14 cellular contexts compared by ENCODE assay signal in the genomic region with DNA sequence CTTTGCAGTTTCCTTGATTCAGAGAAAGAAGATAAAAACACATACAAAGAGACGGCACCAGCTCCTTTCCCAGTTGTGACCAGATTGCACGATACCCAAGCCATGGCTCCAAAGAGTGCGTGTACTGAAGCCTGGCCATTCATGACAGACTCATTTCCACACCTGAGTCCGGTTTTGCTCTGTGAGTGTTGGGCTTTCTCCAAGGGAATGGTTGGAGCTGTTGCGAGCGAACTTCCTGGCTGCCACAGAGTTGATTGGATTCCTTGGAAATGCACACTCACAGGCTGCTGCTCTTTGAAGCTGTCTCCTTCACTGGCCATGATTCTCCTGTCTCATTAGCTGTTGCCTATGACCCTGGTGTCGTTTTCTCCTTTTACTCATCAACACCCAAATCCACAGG. TPM values are rescaled to one million over a fixed set of nuclear protein-coding genes. Genes with fewer than 3 reads are reported as not detected.
DNase-seq lines count a peak whose midpoint lies in the region; ATAC-seq, FAIRE-seq and TF ChIP-seq lines count a peak whose summit lies in the region.
"Had no signal": no experiment of that assay in that cellular context is flagged by ENCODE, and none has a peak within 500 bp of the region (broad histone marks: within the 10 kb centered on the region; RNA-seq: fewer than 3 reads in every experiment).

No MANE protein-coding gene starts in this region.

- H4K20me1 ChIP-seq in GM12878 (ENCODE audit: control insufficient read depth, insufficient read depth), result no peaks in the 10 kb centered on the region

- H2AFZ ChIP-seq in GM12878 (ENCODE audit: control insufficient read depth, low read depth, low read length), result no peak overlapping the region; the same call in 1 of the 2 replicates

- CTCF ChIA-PET in GM12878 (lab: Yijun Ruan, JAX), result interaction anchor here (1.6 kb wide), 1 partner anchor 48 kb away, joined by 4 read pairs; no protein-coding TSS in a partner anchor
- CTCF ChIA-PET in activated CD8-positive, alpha-beta T cell treated with anti-CD3 and anti-CD28 coated beads, Interleukin-2, amount 10 ng/mL, durations not matched to agents 7 days and 5 days (lab: Charles Lee), result interaction anchor here (0.5 to 1.1 kb wide), 2 partner anchors 22 to 86 kb away, joined by 3 to 5 read pairs; no protein-coding TSS in a partner anchor

- no peak for TF ChIP-seq EP300 in GM12878 (IDR thresholded peaks at IDR 0.05; ENCODE audit: borderline replicate concordance in 1 of 2, control insufficient read depth in 1 of 2, low read depth in 2 of 2, low read length in 2 of 2)

- H3K27ac Mint-ChIP-seq in activated naive CD4-positive, alpha-beta T cell treated with anti-CD3 and anti-CD28 coated beads, Interleukin-2, amount 50 U/mL, for 72 hours, result peak overlapping the region; percentile 57 to 69
- H3K27ac Mint-ChIP-seq in activated CD8-positive, alpha-beta T cell treated with anti-CD3 and anti-CD28 coated beads, Interleukin-2, amount 10 ng/mL, durations not matched to agents 7 days and 5 days, result no peak overlapping the region

- H3K9me3 Mint-ChIP-seq in activated naive CD4-positive, alpha-beta T cell treated with anti-CD3 and anti-CD28 coated beads, Interleukin-2, amount 50 U/mL, for 72 hours, result peaks cover 5 to 15% of the 10 kb centered on the region in 2 donors
- H3K9me3 Mint-ChIP-seq in activated CD8-positive, alpha-beta T cell treated with anti-CD3 and anti-CD28 coated beads, Interleukin-2, amount 10 ng/mL, durations not matched to agents 7 days and 5 days (ENCODE audit: insufficient read depth), result peaks cover 11% of the 10 kb centered on the region

- intact Hi-C loops in GM12878 (cut with micrococcal nuclease; ENCODE audit: unreplicated experiment), result no loop called here
- intact Hi-C loops in right cardiac atrium (cut with DNase I), result no loop called here
- intact Hi-C loops in upper lobe of right lung (cut with DNase I), result no loop called here

- H3K27me3 Mint-ChIP-seq in activated CD8-positive, alpha-beta T cell treated with anti-CD3 and anti-CD28 coated beads, Interleukin-2, amount 10 ng/mL, durations not matched to agents 7 days and 5 days (ENCODE audit: low read depth), result peaks cover 7% of the 10 kb centered on the region

- peaks cover 37% of the 10 kb centered on the region for H3K4me1 Mint-ChIP-seq in activated CD8-positive, alpha-beta T cell treated with anti-CD3 and anti-CD28 coated beads, Interleukin-2, amount 10 ng/mL, durations not matched to agents 7 days and 5 days (ENCODE audit: low read depth)

- ATAC-seq in activated naive CD4-positive, alpha-beta T cell treated with anti-CD3 and anti-CD28 coated beads, Interleukin-2, amount 50 U/mL, for 72 hours, result no peak
- ATAC-seq in GM12878 (no peak), right cardiac atrium (peak; percentile 62 to 67), upper lobe of right lung (no peak)
- no peak for ATAC-seq in activated CD8-positive, alpha-beta T cell treated with anti-CD3 and anti-CD28 coated beads, Interleukin-2, amount 10 ng/mL, durations not matched to agents 7 days and 5 days
- ATAC-seq: left colon had no signal

- no peak overlapping the region for H3K27ac ChIP-seq in GM12878 (ENCODE audit: control insufficient read depth, insufficient read depth)
- H3K27ac ChIP-seq in right cardiac atrium (ENCODE audit: low read length), result peak overlapping the region; percentile 77
- no peak overlapping the region for H3K27ac ChIP-seq in upper lobe of right lung
- H3K27ac ChIP-seq: neutrophil, SJCRH30 had no signal

- TF ChIP-seq POLR2A in GM12878 (IDR thresholded peaks at IDR 0.05; ENCODE audit: low read depth, low read length), result no peak

- no peak overlapping the region for H3K9ac ChIP-seq in GM12878 (ENCODE audit: control insufficient read depth, insufficient read depth, low read length)

- POLR2A ChIA-PET in GM12878 (lab: Charles Lee), result no interaction called here
- POLR2A ChIA-PET in activated CD8-positive, alpha-beta T cell treated with anti-CD3 and anti-CD28 coated beads, Interleukin-2, amount 10 ng/mL, durations not matched to agents 7 days and 5 days (lab: Charles Lee), result no interaction called here

- no peak for TF ChIP-seq CTCF in GM12878 (IDR thresholded peaks at IDR 0.05 in 2 of 3, conservative IDR thresholded peaks at IDR 0.05 in 1 of 3; ENCODE audit: control insufficient read depth in 2 of 3, extremely low read depth in 1 of 3, insufficient read depth in 1 of 3, low read depth in 3 of 3, low read length in 3 of 3)
- no peak for TF ChIP-seq CTCF in upper lobe of right lung (IDR thresholded peaks at IDR 0.05)

- H3K36me3 ChIP-seq in GM12878 (ENCODE audit: control insufficient read depth in 2 of 2, insufficient read depth in 2 of 2, low read length in 1 of 2) (no peaks in the 10 kb centered on the region), upper lobe of right lung (no peaks in the 10 kb centered on the region)
- H3K36me3 ChIP-seq: neutrophil, SJCRH30 had no signal

- RAD21 ChIA-PET in GM12878 (lab: Charles Lee; ENCODE audit: unreplicated experiment), result interaction anchor here (1.0 kb wide), 1 partner anchor 30 kb away, joined by 3 read pairs; no protein-coding TSS in a partner anchor

- peaks cover 5 to 48% of the 10 kb centered on the region in 2 donors for H3K36me3 Mint-ChIP-seq in activated naive CD4-positive, alpha-beta T cell treated with anti-CD3 and anti-CD28 coated beads, Interleukin-2, amount 50 U/mL, for 72 hours
- no peaks in the 10 kb centered on the region for H3K36me3 Mint-ChIP-seq in activated CD8-positive, alpha-beta T cell treated with anti-CD3 and anti-CD28 coated beads, Interleukin-2, amount 10 ng/mL, durations not matched to agents 7 days and 5 days (ENCODE audit: low read depth)

- H3K27me3 ChIP-seq in GM12878 (replicated peaks in 1 of 2; ENCODE audit: control insufficient read depth in 2 of 2, insufficient read depth in 2 of 2, low read length in 1 of 2) (no peaks in the 10 kb centered on the region; a peak in 1 of 4 replicates), right cardiac atrium (ENCODE audit: control insufficient read depth, insufficient read depth) (no peaks in the 10 kb centered on the region), upper lobe of right lung (no peaks in the 10 kb centered on the region)
- H3K27me3 ChIP-seq: neutrophil, SJCRH30 had no signal

- no TSS peak for BruUV-seq in GM12878 (replicated peaks; lab: Mats Ljungman, UMichigan)

- H3K4me3 ChIP-seq in GM12878, result no peak overlapping the region
- no peak overlapping the region for H3K4me3 ChIP-seq in right cardiac atrium (ENCODE audit: low read length)
- H3K4me3 ChIP-seq in upper lobe of right lung, result peak overlapping the region; percentile 17
- H3K4me3 ChIP-seq: SJCRH30 had no signal

- H3K9me3 ChIP-seq in GM12878 (replicated peaks; ENCODE audit: control insufficient read depth, insufficient read depth, low read length) (peaks cover 9% of the 10 kb centered on the region), right cardiac atrium (ENCODE audit: control insufficient read depth, low read length) (no peaks in the 10 kb centered on the region), upper lobe of right lung (no peaks in the 10 kb centered on the region)
- H3K9me3 ChIP-seq: neutrophil, SJCRH30 had no signal

- peaks cover 30% of the 10 kb centered on the region for H3K4me1 ChIP-seq in GM12878 (ENCODE audit: control insufficient read depth, insufficient read depth, low read length)
- H3K4me1 ChIP-seq in right cardiac atrium (ENCODE audit: control insufficient read depth, insufficient read depth, low read length), result peaks cover 4% of the 10 kb centered on the region
- H3K4me1 ChIP-seq in upper lobe of right lung, result peaks cover 6% of the 10 kb centered on the region
- H3K4me1 ChIP-seq: SJCRH30 had no signal

- FAIRE-seq in GM12878 (lab: Jason Lieb, UNC), result no peak

- no peaks in the 10 kb centered on the region for H3K79me2 ChIP-seq in GM12878 (ENCODE audit: control insufficient read depth, insufficient read depth, low read length)

- WGBS in GM12878 (ENCODE audit: insufficient coverage, insufficient replicate concordance, low lambda C conversion rate, missing lambda C conversion rate), result 70% methylated on average over 7 of the region's 7 CpGs
- 24% methylated on average over 7 of the region's 7 CpGs for WGBS in right cardiac atrium

- H3K4me3 Mint-ChIP-seq in activated CD8-positive, alpha-beta T cell treated with anti-CD3 and anti-CD28 coated beads, Interleukin-2, amount 10 ng/mL, durations not matched to agents 7 days and 5 days, result no peak overlapping the region

- SMC1A ChIA-PET in GM12878 (lab: Charles Lee; ENCODE audit: uncharacterized antibody, unreplicated experiment), result no interaction called here

- H3K4me2 ChIP-seq in GM12878 (ENCODE audit: control insufficient read depth, insufficient read depth), result peak overlapping the region; percentile 70

- TF ChIP-seq RAD21 in GM12878 (IDR thresholded peaks at IDR 0.05; ENCODE audit: insufficient read depth, low read depth, low read length), result no peak

- DNase-seq in activated naive CD4-positive, alpha-beta T cell treated with anti-CD3 and anti-CD28 coated beads, Interleukin-2, amount 50 U/mL, for 72 hours (ENCODE audit: low spot score in 2 of 2), result no peak
- DNase-seq in activated naive CD4-positive, alpha-beta T cell (lab: John Stamatoyannopoulos, UW), result no peak
- DNase-seq in GM12878 (ENCODE audit: low read depth, low spot score) (no peak), right cardiac atrium (no peak), upper lobe of right lung (no peak), NCI-H82 treated with DMSO at 0.1 percent for 48 hours (lab: John Stamatoyannopoulos, UW; ENCODE audit: unreplicated experiment) (no peak)
- no peak for DNase-seq in stimulated activated CD4-positive, alpha-beta T cell treated with anti-CD3 and anti-CD28 coated beads, Interleukin-12 subunit alpha, Interleukin-12 subunit beta, amount 100 ng/mL, for 4 hours
- no peak for DNase-seq in activated CD8-positive, alpha-beta T cell treated with anti-CD3 and anti-CD28 coated beads, Interleukin-2, amount 10 ng/mL, durations not matched to agents 7 days and 5 days
- DNase-seq: DMS53, left colon, NCI-H2029, NCI-H748 treated with DMSO at 0.1 percent for 48 hours, SJCRH30 had no signal

- in situ Hi-C loops in GM12878 (cut with MboI), result no loop called here

RNA-seq across cellular contexts. Expression of a gene that starts 44.0 kb away (rescaled TPM):
- total RNA-seq in activated naive CD4-positive, alpha-beta T cell treated with anti-CD3 and anti-CD28 coated beads, Interleukin-2, amount 50 U/mL, for 72 hours, result 1 to 10 TPM in 1 of 2 donors, under 1 TPM in 1; 0.96 to 5.8 TPM
- total RNA-seq in GM12878 (2013; cell fraction: nucleolus; rRNA removed), result 1.2 and 1.9 TPM in 2 replicates
- total RNA-seq in GM12878 (2014; rRNA removed) (0.40 and 0.54 TPM in 2 replicates), GM12878 (2014; rRNA removed; fragmentation: Illumina TruSeq; extraction: Trizol) (0.37 and 0.58 TPM in 2 replicates), GM12878 (2021) (0.38 and 0.58 TPM in 2 replicates), right cardiac atrium (1 to 10 TPM; 6.6 to 8.5 (median 7.7) TPM), upper lobe of right lung (2.8 TPM)
- polyA plus RNA-seq in GM12878 (2011; ENCODE audit: low read depth), result 0.18 TPM
- polyA plus RNA-seq in GM12878 (2011; rRNA removed) (0.17 and 0.24 TPM in 2 replicates), GM12878 (2014; fragmentation: Illumina TruSeq; extraction: Trizol) (0.38 and 0.51 TPM in 2 replicates), GM12878 (2014; fragmentation: Nextera tagmentation; extraction: Ambion mirVana) (under 1 TPM; 0.40 to 0.44 TPM), GM12878 (2014; rRNA removed) (0.15 and 0.32 TPM in 2 replicates), GM12878 (2016; fragmentation: Nextera tagmentation; extraction: Ambion mirVana) (under 1 TPM; 0.53 to 0.63 TPM), right cardiac atrium (3.5 TPM)
- polyA plus RNA-seq in GM12878 (2011; cell fraction: cytosol; rRNA removed), result 0.12 and 0.27 TPM in 2 replicates
- 0.20 and 0.28 TPM in 2 replicates for polyA plus RNA-seq in GM12878 (2011; cell fraction: nucleus; rRNA removed)
- polyA plus RNA-seq in GM12878 (2012), result 0.27 and 0.58 TPM in 2 replicates
- 0.59 and 0.88 TPM in 2 replicates for polyA minus RNA-seq in GM12878 (2011; rRNA and poly(A)+ RNA removed)
- polyA minus RNA-seq in GM12878 (2011; cell fraction: cytosol; rRNA and poly(A)+ RNA removed), result 0.31 TPM in 1 of 2 replicates, not detected in the other
- polyA minus RNA-seq in GM12878 (2011; cell fraction: nucleus; rRNA and poly(A)+ RNA removed), result 0.36 and 0.96 TPM in 2 replicates
- 1 to 10 TPM; 1.3 to 1.4 TPM for total RNA-seq in activated CD8-positive, alpha-beta T cell treated with anti-CD3 and anti-CD28 coated beads, Interleukin-2, amount 10 ng/mL, durations not matched to agents 7 days and 5 days

Comparison
In these comparisons a context has a peak if more than half of its experiments do, and no peak if none do; other contexts are left out.
1. ATAC-seq: peak in right cardiac atrium (2 of 2); none in activated naive CD4-positive, alpha-beta T cell treated with anti-CD3 and anti-CD28 coated beads, Interleukin-2, amount 50 U/mL, for 72 hours (0 of 2), GM12878 (single experiment), upper lobe of right lung (single experiment) and activated CD8-positive, alpha-beta T cell treated with anti-CD3 and anti-CD28 coated beads, Interleukin-2, amount 10 ng/mL, durations not matched to agents 7 days and 5 days (single experiment).